Comparison of ENCODE assay signal across 21 cellular contexts in the genomic region with DNA sequence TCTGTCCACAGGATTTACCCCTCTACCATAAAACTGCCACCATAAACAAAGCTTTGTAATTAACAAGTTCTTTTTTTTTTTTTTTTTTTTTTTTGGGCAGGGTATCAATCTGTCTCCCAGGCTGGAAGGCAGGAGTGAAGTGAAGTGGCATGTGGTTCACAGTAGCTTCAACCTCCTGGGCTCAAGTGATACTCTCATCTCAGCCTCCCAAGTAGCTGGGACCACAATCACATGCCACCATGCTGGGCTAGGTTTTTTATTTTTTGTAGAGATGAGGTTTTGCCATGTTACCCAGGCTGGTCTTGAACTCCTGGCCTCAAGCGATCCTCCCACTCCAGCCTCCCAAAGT.
DNase-seq lines count a peak whose midpoint lies in the region; TF ChIP-seq lines count a peak whose summit lies in the region.
"Had no signal": no experiment of that assay in that cellular context is flagged by ENCODE, and none has a peak within 500 bp of the region (broad histone marks: within the 10 kb centered on the region; RNA-seq: fewer than 3 reads in every experiment).

No MANE protein-coding gene starts in this region.

- DNase-seq in Calu3, result no peak
- no peak for DNase-seq in nephron progenitor cell
- DNase-seq in NCI-H774 (lab: John Stamatoyannopoulos, UW), result no peak
- no peak for DNase-seq in SKM-1 treated with dmso at 0.1 percent for 144 hours (lab: John Stamatoyannopoulos, UW; ENCODE audit: unreplicated experiment)
- DNase-seq in D341Med (ENCODE audit: low spot score), result no peak
- DNase-seq: COR-L47, DMS79 treated with DMSO at 0.1 percent for 48 hours, GF-D8, NCI-H1105, NCI-H1436 treated with DMSO at 0.1 percent for 48 hours, NCI-H187 treated with DMSO at 0.1 percent for 48 hours, NCI-H2171 treated with DMSO at 0.1 percent for 48 hours, NCI-H345, NCI-H510A treated with DMSO at 0.1 percent for 48 hours, Right ventricle myocardium superior, RPMI8226 had no signal

- TF ChIP-seq CTCF in 22Rv1 (IDR thresholded peaks at IDR 0.05) (no peak), Calu3 (IDR thresholded peaks at IDR 0.05; ENCODE audit: unreplicated experiment) (no peak), VCaP (conservative IDR thresholded peaks at IDR 0.05) (no peak), nephron progenitor cell (IDR thresholded peaks at IDR 0.05) (no peak)

- H3K27me3 Mint-ChIP-seq in Calu3 (ENCODE audit: unreplicated experiment) (no peaks in the 10 kb centered on the region), nephron progenitor cell (ENCODE audit: low read depth, poor library complexity) (peaks cover 5% of the 10 kb centered on the region)

- H3K9me3 Mint-ChIP-seq in Calu3 (ENCODE audit: low read depth, unreplicated experiment) (no peaks in the 10 kb centered on the region), nephron progenitor cell (no peaks in the 10 kb centered on the region)
- H3K9me3 Mint-ChIP-seq: CD4-positive, CD25-positive, alpha-beta regulatory T cell had no signal

- BruUV-seq in Calu3 (replicated peaks; lab: Mats Ljungman, UMichigan), result no TSS peak

- H3K27ac Mint-ChIP-seq in Calu3 (ENCODE audit: unreplicated experiment), result peak overlapping the region; percentile 81
- peak overlapping the region; percentile 73 for H3K27ac Mint-ChIP-seq in nephron progenitor cell

- H3K36me3 Mint-ChIP-seq in Calu3 (ENCODE audit: insufficient read depth, unreplicated experiment), result peaks cover 34% of the 10 kb centered on the region
- no peaks in the 10 kb centered on the region for H3K36me3 Mint-ChIP-seq in nephron progenitor cell (ENCODE audit: low read depth)
- H3K36me3 Mint-ChIP-seq: CD4-positive, CD25-positive, alpha-beta regulatory T cell had no signal

- intact Hi-C loops in Calu3 (cut with micrococcal nuclease; ENCODE audit: unreplicated experiment), result loop anchor here (5.0 to 10.0 kb wide), 2 partner anchors 169 to 292 kb away; no protein-coding TSS in a partner anchor

- peak overlapping the region; percentile 99 for H3K27ac ChIP-seq in 22Rv1
- 0 out of 2 replicates have a peak overlapping the region, but pooled peaks have one; percentile 20 for H3K27ac ChIP-seq in VCaP
- H3K27ac ChIP-seq: BLaER1, SJSA1 had no signal

- CTCF ChIA-PET in Calu3 (lab: Charles Lee), result interaction anchor here (0.7 kb wide), 1 partner anchor 294 kb away, joined by 6 read pairs; no protein-coding TSS in a partner anchor

- peaks cover 67% of the 10 kb centered on the region for H3K4me1 Mint-ChIP-seq in Calu3 (ENCODE audit: low read depth, unreplicated experiment)
- peaks cover 41% of the 10 kb centered on the region for H3K4me1 Mint-ChIP-seq in nephron progenitor cell

- H3K4me3 Mint-ChIP-seq in Calu3 (ENCODE audit: low read depth, unreplicated experiment) (peak overlapping the region; percentile 80), nephron progenitor cell (no peak overlapping the region)
- H3K4me3 Mint-ChIP-seq: CD4-positive, CD25-positive, alpha-beta regulatory T cell had no signal
